In the genomic region with DNA sequence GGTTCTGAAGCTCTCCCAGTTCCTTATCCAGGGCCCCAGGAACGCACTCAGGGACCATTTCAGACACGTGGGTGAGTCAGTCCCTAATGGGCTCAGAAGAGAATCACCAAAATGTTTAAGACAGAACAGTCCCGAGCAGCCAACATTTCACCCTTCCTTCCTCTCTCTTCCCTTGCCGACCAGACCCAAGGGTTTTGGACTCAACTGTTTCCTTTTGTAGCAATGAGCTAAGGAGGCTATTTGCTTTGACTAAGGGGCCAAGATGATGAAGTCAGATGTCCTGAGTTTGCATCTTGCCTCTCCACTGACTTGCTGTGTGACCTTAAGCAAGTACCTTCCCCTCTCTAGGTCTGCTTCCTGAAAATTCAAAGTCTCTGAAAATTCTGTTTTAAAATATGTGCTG, we compare ENCODE assay signal across 11 cellular contexts.
DNase-seq lines count a peak whose midpoint lies in the region; ATAC-seq, FAIRE-seq and TF ChIP-seq lines count a peak whose summit lies in the region.
"Had no signal": no experiment of that assay in that cellular context is flagged by ENCODE, and none has a peak within 500 bp of the region (broad histone marks: within the 10 kb centered on the region; RNA-seq: fewer than 3 reads in every experiment).

No MANE protein-coding gene starts in this region.

- ATAC-seq in HG03342 (IDR thresholded peaks at IDR 0.05; ENCODE audit: unreplicated experiment) = no peak

- no peaks in the 10 kb centered on the region for H3K9me3 ChIP-seq in astrocyte (ENCODE audit: insufficient read depth, low read depth, low read length)
- H3K9me3 ChIP-seq: prostate gland had no signal

- peak overlapping the region; percentile 85 for H3K9ac ChIP-seq in astrocyte (ENCODE audit: low read length)

- peak overlapping the region; percentile 73 for H3K4me2 ChIP-seq in astrocyte (ENCODE audit: low read length)

- H3K4me1 Mint-ChIP-seq in activated CD4-positive, alpha-beta T cell treated with anti-CD3 and anti-CD28 coated beads, Interleukin-2, amount 10 ng/mL, durations not matched to agents 24 days and 14 days = no peaks in the 10 kb centered on the region
- H3K4me1 Mint-ChIP-seq in astrocyte (ENCODE audit: low read depth, unreplicated experiment) (peaks cover 62% of the 10 kb centered on the region), type B pancreatic cell (ENCODE audit: unreplicated experiment) (peaks cover 21% of the 10 kb centered on the region)

- peak overlapping the region; percentile 26 for H3K4me3 ChIP-seq in astrocyte (ENCODE audit: insufficient read depth, low read depth, low read length)
- H3K4me3 ChIP-seq: prostate gland had no signal

- no peaks in the 10 kb centered on the region for H3K27me3 ChIP-seq in astrocyte (ENCODE audit: insufficient read depth, low read length)

- H3K27ac ChIP-seq in astrocyte (ENCODE audit: low read depth, low read length) = peak overlapping the region; percentile 100
- H3K27ac ChIP-seq: 22Rv1, prostate gland had no signal

- no peaks in the 10 kb centered on the region for H4K20me1 ChIP-seq in astrocyte (ENCODE audit: insufficient read depth, low read length)

- H3K4me1 ChIP-seq in astrocyte (ENCODE audit: insufficient read depth, low read length) = peaks cover 50% of the 10 kb centered on the region
- H3K4me1 ChIP-seq: prostate gland had no signal

- peaks cover 6% of the 10 kb centered on the region for H3K27me3 Mint-ChIP-seq in activated CD4-positive, alpha-beta T cell treated with anti-CD3 and anti-CD28 coated beads, Interleukin-2, amount 10 ng/mL, durations not matched to agents 24 days and 14 days
- H3K27me3 Mint-ChIP-seq in astrocyte (ENCODE audit: low read depth, unreplicated experiment) (no peaks in the 10 kb centered on the region), type B pancreatic cell (peaks cover 12% of the 10 kb centered on the region)

- H3K36me3 ChIP-seq in astrocyte (ENCODE audit: insufficient read depth, low read length) = no peaks in the 10 kb centered on the region
- H3K36me3 ChIP-seq: prostate gland had no signal

- no peaks in the 10 kb centered on the region for H3K36me3 Mint-ChIP-seq in activated CD4-positive, alpha-beta T cell treated with anti-CD3 and anti-CD28 coated beads, Interleukin-2, amount 10 ng/mL, durations not matched to agents 24 days and 14 days (ENCODE audit: low read depth)
- H3K36me3 Mint-ChIP-seq in astrocyte (ENCODE audit: low read depth, unreplicated experiment) (peaks cover 1% of the 10 kb centered on the region), type B pancreatic cell (no peaks in the 10 kb centered on the region)

- intact Hi-C loops in activated CD4-positive, alpha-beta T cell treated with anti-CD3 and anti-CD28 coated beads, Interleukin-2, amount 10 ng/mL, durations not matched to agents 24 days and 14 days (cut with micrococcal nuclease) = no loop called here

- TF ChIP-seq CTCF in astrocyte (IDR thresholded peaks at IDR 0.05; ENCODE audit: insufficient read depth, low read depth, low read length) = no peak
- no peak for TF ChIP-seq CTCF in type B pancreatic cell (conservative IDR thresholded peaks at IDR 0.05)

- no peak overlapping the region for H3K27ac Mint-ChIP-seq in activated CD4-positive, alpha-beta T cell treated with anti-CD3 and anti-CD28 coated beads, Interleukin-2, amount 10 ng/mL, durations not matched to agents 24 days and 14 days
- H3K27ac Mint-ChIP-seq in astrocyte (ENCODE audit: unreplicated experiment) (peak overlapping the region; percentile 99), type B pancreatic cell (no peak overlapping the region)

- DNase-seq in activated CD4-positive, alpha-beta T cell treated with anti-CD3 and anti-CD28 coated beads, Interleukin-2, amount 10 ng/mL, durations not matched to agents 24 days and 14 days = peak; percentile 14
- no peak for DNase-seq in activated CD4-positive, alpha-beta T cell treated with anti-CD3 and anti-CD28 coated beads for 1 hour
- DNase-seq in astrocyte (ENCODE audit: low read depth) = peak; percentile 71
- DNase-seq in hepatic stellate cell (ENCODE audit: low spot score) = peak; percentile 43
- DNase-seq in type B pancreatic cell (ENCODE audit: extremely low spot score, unreplicated experiment) = peak; percentile 24
- DNase-seq in central memory CD4-positive, alpha-beta T cell = no peak
- DNase-seq in activated naive CD4-positive, alpha-beta T cell treated with Interleukin-2 at 50 U/mL for 16 hours = no peak
- DNase-seq: activated effector memory CD4-positive, alpha-beta T cell treated with Interleukin-2 at 50 U/mL for 16 hours had no signal

- FAIRE-seq in astrocyte (lab: Jason Lieb, UNC) = peak; percentile 58

- no peaks in the 10 kb centered on the region for H3K79me2 ChIP-seq in astrocyte (ENCODE audit: insufficient read depth, low read length)

- peak overlapping the region; percentile 33 for H2AFZ ChIP-seq in astrocyte (ENCODE audit: low read depth, low read length)

- H3K9me3 Mint-ChIP-seq in activated CD4-positive, alpha-beta T cell treated with anti-CD3 and anti-CD28 coated beads, Interleukin-2, amount 10 ng/mL, durations not matched to agents 24 days and 14 days = no peaks in the 10 kb centered on the region
- H3K9me3 Mint-ChIP-seq in astrocyte (ENCODE audit: unreplicated experiment) (peaks cover 5% of the 10 kb centered on the region), type B pancreatic cell (peaks cover 6% of the 10 kb centered on the region)

- H3K4me3 Mint-ChIP-seq in activated CD4-positive, alpha-beta T cell treated with anti-CD3 and anti-CD28 coated beads, Interleukin-2, amount 10 ng/mL, durations not matched to agents 24 days and 14 days = no peak overlapping the region
- no peak overlapping the region for H3K4me3 Mint-ChIP-seq in astrocyte (ENCODE audit: unreplicated experiment)
- H3K4me3 Mint-ChIP-seq in type B pancreatic cell = no peak overlapping the region

Comparison
In these comparisons a context has a peak if more than half of its experiments do, and no peak if none do; other contexts are left out.
1. DNase-seq: peak in activated CD4-positive, alpha-beta T cell treated with anti-CD3 and anti-CD28 coated beads, Interleukin-2, amount 10 ng/mL, durations not matched to agents 24 days and 14 days (single experiment), astrocyte (single experiment), hepatic stellate cell (single experiment) and type B pancreatic cell (single experiment); none in activated CD4-positive, alpha-beta T cell treated with anti-CD3 and anti-CD28 coated beads for 1 hour (single experiment), central memory CD4-positive, alpha-beta T cell (single experiment) and activated naive CD4-positive, alpha-beta T cell treated with Interleukin-2 at 50 U/mL for 16 hours (single experiment).